In genomic region chr11:95922536-95923440, GRCh38 we compare ENCODE assay signal across 8 cellular contexts. TPM values are rescaled to one million over a fixed set of nuclear protein-coding genes. Genes with fewer than 3 reads are reported as not detected.
DNase-seq lines count a peak whose midpoint lies in the region; ATAC-seq, FAIRE-seq and TF ChIP-seq lines count a peak whose summit lies in the region.

No MANE protein-coding gene starts in this region.

- H3K27me3 ChIP-seq in sigmoid colon: no peaks in the 10 kb centered on the region

- H3K4me3 ChIP-seq in SK-N-MC (peak overlapping the region; percentile 83), sigmoid colon (peak overlapping the region; percentile 65 to 78 (median 70))

- intact Hi-C loops in sigmoid colon (cut with DNase I): loop anchor here (5.0 to 10.0 kb wide), 2 partner anchors 322 to 420 kb away; partner anchors contain the start of gene MAML2

- H3K27ac ChIP-seq in SK-N-MC: peak overlapping the region; percentile 73; the same call in 1 of the 2 replicates
- peak overlapping the region; percentile 89 to 96 (median 91) for H3K27ac ChIP-seq in sigmoid colon

- DNase-seq in NCI-H524 (lab: John Stamatoyannopoulos, UW) (peak; percentile 3 to 31), NCI-H524 treated with DMSO at 0.1 percent for 48 hours (lab: John Stamatoyannopoulos, UW) (no peak), SK-N-MC (ENCODE audit: low read depth, low spot score) (no peak), fibroblast of peridontal ligament (ENCODE audit: extremely low read depth) (peak; percentile 51), sigmoid colon (no peak), AML-193 (lab: John Stamatoyannopoulos, UW) (no peak), GM12891 (ENCODE audit: insufficient read length, low spot score) (no peak)

- FAIRE-seq in GM12891 (lab: Jason Lieb, UNC): no peak

- WGBS in sigmoid colon, 2 donors: 41 to 47% methylated on average over 9 of the region's 9 CpGs

- no peak for TF ChIP-seq EP300 in sigmoid colon (IDR thresholded peaks at IDR 0.05)

- no peaks in the 10 kb centered on the region for H3K9me3 ChIP-seq in SK-N-MC (ENCODE audit: low read depth, low read length)
- no peaks in the 10 kb centered on the region for H3K9me3 ChIP-seq in sigmoid colon

- H3K36me3 ChIP-seq in SK-N-MC (ENCODE audit: insufficient read depth, low read length) (no peaks in the 10 kb centered on the region), sigmoid colon (no peaks in the 10 kb centered on the region)

- H3K4me1 ChIP-seq in sigmoid colon: peaks cover 0 to 24% (median 16%) of the 10 kb centered on the region in 4 donors

- peak overlapping the region; percentile 85 for H3K9ac ChIP-seq in SK-N-MC (ENCODE audit: insufficient read length)

- TF ChIP-seq CTCF in sigmoid colon (IDR thresholded peaks at IDR 0.05): no peak

- no peak for TF ChIP-seq POLR2A in sigmoid colon (IDR thresholded peaks at IDR 0.05)
- TF ChIP-seq POLR2A in GM12891 (IDR thresholded peaks at IDR 0.05; ENCODE audit: low read depth, low read length): no peak

- no peak for ATAC-seq in GM18868 (IDR thresholded peaks at IDR 0.05; ENCODE audit: unreplicated experiment)

TF ChIP-seq in GM12891, 5 proteins besides CTCF, POLR2A, EP300 and RAD21:
- TF ChIP-seq POU2F2 (IDR thresholded peaks at IDR 0.05; ENCODE audit: low read depth, low read length) (no peak), PAX5 (IDR thresholded peaks at IDR 0.05; ENCODE audit: insufficient read depth, low read length, severe bottlenecking) (no peak), TAF1 (IDR thresholded peaks at IDR 0.05; ENCODE audit: low read depth, low read length) (no peak), POLR2AphosphoS5 (IDR thresholded peaks at IDR 0.05; ENCODE audit: low read depth, low read length) (no peak), SPI1 (IDR thresholded peaks at IDR 0.05; ENCODE audit: low read depth, low read length) (no peak)

RNA-seq across cellular contexts. Expression of gene MTMR2, which starts 1.1 kb away (rescaled TPM):
- total RNA-seq in sigmoid colon: 10 to 100 TPM; 17.6 to 33.7 (median 24.0) TPM
- polyA plus RNA-seq in sigmoid colon: 10 to 100 TPM; 13.9 to 16.2 (median 15.7) TPM
- 12.3 TPM for polyA plus RNA-seq in GM12891 (2012; ENCODE audit: low read depth, missing spikeins)

Comparison
In these comparisons a context has a peak if more than half of its experiments do, and no peak if none do; other contexts are left out.
1. DNase-seq: peak in NCI-H524 (2 of 2) and fibroblast of peridontal ligament (single experiment); none in NCI-H524 treated with DMSO at 0.1 percent for 48 hours (single experiment), SK-N-MC (single experiment), sigmoid colon (single experiment), AML-193 (0 of 2) and GM12891 (single experiment).